21 cellular contexts compared by ENCODE assay signal in the genomic region with DNA sequence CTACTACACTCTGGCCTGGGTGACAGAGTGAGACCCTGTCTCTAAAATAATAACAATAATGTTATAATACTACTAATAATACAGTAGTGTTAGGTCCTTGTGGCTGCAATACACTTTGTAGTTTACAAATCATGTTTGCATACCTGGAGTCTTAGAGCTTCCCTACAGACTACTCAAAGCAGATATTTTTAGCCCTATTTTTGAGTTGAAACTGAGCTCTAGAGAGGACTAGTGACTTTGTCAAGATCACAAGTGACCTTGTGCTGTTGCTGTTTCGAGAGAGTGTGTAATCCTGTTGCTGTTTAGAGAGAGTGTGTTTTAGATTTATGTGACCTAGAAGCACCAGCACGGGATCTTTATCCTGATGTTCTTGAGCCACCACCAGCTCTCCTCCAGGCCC.
DNase-seq lines count a peak whose midpoint lies in the region; ATAC-seq, FAIRE-seq and TF ChIP-seq lines count a peak whose summit lies in the region.
"Had no signal": no experiment of that assay in that cellular context is flagged by ENCODE, and none has a peak within 500 bp of the region (broad histone marks: within the 10 kb centered on the region; RNA-seq: fewer than 3 reads in every experiment).

No MANE protein-coding gene starts in this region.

- H3K9ac ChIP-seq in HCT116 (ENCODE audit: low read length) (no peak overlapping the region), K562 (ENCODE audit: insufficient read depth in 1 of 2, low read depth in 2 of 2, low read length in 2 of 2) (no peak overlapping the region), mesendoderm (ENCODE audit: low read length) (no peak overlapping the region)
- H3K9ac ChIP-seq: BLaER1 had no signal

- WGBS in K562 (ENCODE audit: insufficient coverage, low coverage, missing lambda C conversion rate), result 38% methylated on average over 2 of the region's 2 CpGs
- no CpG with 5 or more reads among the region's 2 CpGs for WGBS in mesendoderm (ENCODE audit: extremely low coverage, insufficient coverage, low lambda C conversion rate)
- WGBS in suprapubic skin, result 85% methylated on average over 2 of the region's 2 CpGs

- no peak overlapping the region for H3K4ac ChIP-seq in mesendoderm (ENCODE audit: low read depth, low read length)

- no peak overlapping the region for H2BK120ac ChIP-seq in mesendoderm (ENCODE audit: low read depth, low read length)

- H4K5ac ChIP-seq in mesendoderm (ENCODE audit: low read length), result no peak overlapping the region

- no peaks in the 10 kb centered on the region for H3K36me3 ChIP-seq in HCT116 (ENCODE audit: control insufficient read depth in 1 of 2, insufficient read depth in 2 of 2, low read length in 2 of 2)
- H3K36me3 ChIP-seq in K562 (ENCODE audit: control insufficient read depth, insufficient read depth, low read length), result no peaks in the 10 kb centered on the region
- H3K36me3 ChIP-seq in mesendoderm (ENCODE audit: control insufficient read depth, insufficient read depth, low read length), result no peaks in the 10 kb centered on the region
- H3K36me3 ChIP-seq in thoracic aorta, result no peaks in the 10 kb centered on the region
- H3K36me3 ChIP-seq in suprapubic skin, result no peaks in the 10 kb centered on the region
- H3K36me3 ChIP-seq: adrenal gland, BLaER1, MG63 had no signal

- ATAC-seq in HCT116, result no peak
- no peak for ATAC-seq in K562
- ATAC-seq in thoracic aorta (ENCODE audit: insufficient number of reproducible peaks, low FRiP score, low read depth), result no peak
- ATAC-seq: stimulated activated effector memory CD8-positive, alpha-beta T cell treated with anti-CD3 and anti-CD28 coated beads, Interleukin-12 subunit alpha, Interleukin-12 subunit beta, amount 100 ng/mL, for 72 hours had no signal

- H3K56ac ChIP-seq in mesendoderm (ENCODE audit: low read length), result no peak overlapping the region

- BruUV-seq in HCT116 (replicated peaks; lab: Mats Ljungman, UMichigan) (no TSS peak), K562 (replicated peaks; lab: Mats Ljungman, UMichigan) (no TSS peak)

- intact Hi-C loops in HCT116 (cut with micrococcal nuclease), result no loop called here
- intact Hi-C loops in K562 (cut with micrococcal nuclease), result no loop called here

- H3K27me3 ChIP-seq in HCT116 (ENCODE audit: insufficient read depth, low read length) (no peaks in the 10 kb centered on the region), K562 (ENCODE audit: control insufficient read depth in 2 of 2, insufficient read depth in 2 of 2, low read length in 2 of 2) (no peaks in the 10 kb centered on the region; a peak in 1 of 5 replicates), mesendoderm (ENCODE audit: insufficient read depth, low read length, poor library complexity) (no peaks in the 10 kb centered on the region), thoracic aorta (replicated peaks; ENCODE audit: insufficient read depth) (no peaks in the 10 kb centered on the region), suprapubic skin (no peaks in the 10 kb centered on the region)
- H3K27me3 ChIP-seq: adrenal gland, BLaER1, MG63 had no signal

- H3K9me2 ChIP-seq in HCT116 (ENCODE audit: insufficient read depth), result no peaks in the 10 kb centered on the region

- RAD21 ChIA-PET in HCT116 (lab: Charles Lee; ENCODE audit: low non-redundant PET in 1 of 2, low total read pairs in 2 of 2, uncharacterized antibody in 2 of 2, unreplicated experiment in 2 of 2), result no interaction called here

- FAIRE-seq in K562 (lab: Jason Lieb, UNC), result no peak
- FAIRE-seq: colon had no signal

- TF ChIP-seq POLR2A in HCT116 (IDR thresholded peaks at IDR 0.05; ENCODE audit: borderline replicate concordance, extremely low read depth, insufficient read depth, insufficient read length), result no peak
- TF ChIP-seq POLR2A in K562 (conservative IDR thresholded peaks at IDR 0.05), result no peak
- TF ChIP-seq POLR2A in suprapubic skin (IDR thresholded peaks at IDR 0.05), result no peak

- no peak for TF ChIP-seq EP300 in K562 (IDR thresholded peaks at IDR 0.05; ENCODE audit: low read length)
- no peak for TF ChIP-seq EP300 in suprapubic skin (IDR thresholded peaks at IDR 0.05)

- no peaks in the 10 kb centered on the region for H3K9me3 ChIP-seq in HCT116 (ENCODE audit: control insufficient read depth in 1 of 2, insufficient read depth in 1 of 2, low read depth in 1 of 2, low read length in 2 of 2)
- H3K9me3 ChIP-seq in K562 (replicated peaks; ENCODE audit: control insufficient read depth, insufficient read depth, low read depth, low read length), result no peaks in the 10 kb centered on the region
- no peaks in the 10 kb centered on the region for H3K9me3 ChIP-seq in thoracic aorta
- no peaks in the 10 kb centered on the region for H3K9me3 ChIP-seq in suprapubic skin
- H3K9me3 ChIP-seq: adrenal gland had no signal

- TF ChIP-seq RAD21 in HCT116 (IDR thresholded peaks at IDR 0.05; ENCODE audit: low read depth), result no peak
- no peak for TF ChIP-seq RAD21 in K562 (CRISPR knock-in tag; conservative IDR thresholded peaks at IDR 0.05 in 1 of 2, IDR thresholded peaks at IDR 0.05 in 1 of 2)

- H4K20me1 ChIP-seq in HCT116 (ENCODE audit: insufficient read depth) (no peaks in the 10 kb centered on the region), K562 (replicated peaks; ENCODE audit: control insufficient read depth, insufficient read depth, low read length) (no peaks in the 10 kb centered on the region)
- H4K20me1 ChIP-seq: BLaER1 had no signal

- in situ Hi-C loops in K562 (cut with MboI), result no loop called here

- H3K79me1 ChIP-seq in mesendoderm (ENCODE audit: low read length), result no peaks in the 10 kb centered on the region

- CTCF ChIA-PET in HCT116 (lab: Charles Lee) (no interaction called here), K562 (lab: Yijun Ruan, JAX; ENCODE audit: low intra/inter-chr PET ratio) (no interaction called here)

- peak overlapping the region; percentile 48 for H2BK15ac ChIP-seq in mesendoderm (replicated peaks; ENCODE audit: low read depth)

- POLR2A ChIA-PET in HCT116 (lab: Charles Lee), result interaction anchor here (1.0 kb wide), 1 partner anchor 16 kb away, joined by 5 read pairs; no protein-coding TSS in a partner anchor
- POLR2A ChIA-PET in K562 (lab: Yijun Ruan, JAX), result no interaction called here

- H3K27ac ChIP-seq in HCT116 (ENCODE audit: low read depth, low read length), result no peak overlapping the region
- no peak overlapping the region for H3K27ac ChIP-seq in K562 (ENCODE audit: extremely low read depth, low read depth, low read length)
- H3K27ac ChIP-seq in mesendoderm (ENCODE audit: low read depth, low read length), result no peak overlapping the region
- H3K27ac ChIP-seq in thoracic aorta, result peak overlapping the region; percentile 11 to 85
- no peak overlapping the region for H3K27ac ChIP-seq in suprapubic skin

- no peak overlapping the region for H2AK5ac ChIP-seq in mesendoderm (ENCODE audit: low read length)

- TF ChIP-seq CTCF in HCT116 (IDR thresholded peaks at IDR 0.05 in 2 of 3, conservative IDR thresholded peaks at IDR 0.05 in 1 of 3; ENCODE audit: borderline replicate concordance in 1 of 3, insufficient read depth in 1 of 3, low read depth in 2 of 3, low read length in 2 of 3), result no peak
- no peak for TF ChIP-seq CTCF in K562 (IDR thresholded peaks at IDR 0.05 in 2 of 3, conservative IDR thresholded peaks at IDR 0.05 in 1 of 3; ENCODE audit: insufficient read depth in 2 of 3, low read depth in 1 of 3, low read length in 3 of 3)
- TF ChIP-seq CTCF in thoracic aorta (IDR thresholded peaks at IDR 0.05), result no peak
- TF ChIP-seq CTCF in suprapubic skin (IDR thresholded peaks at IDR 0.05), result no peak

- H3K23ac ChIP-seq in mesendoderm (ENCODE audit: low read length), result no peak overlapping the region

- H3K4me3 ChIP-seq in HCT116 (replicated peaks in 1 of 2; ENCODE audit: low read depth in 1 of 2, low read length in 2 of 2) (no peak overlapping the region), K562 (no peak overlapping the region), mesendoderm (ENCODE audit: low read length) (no peak overlapping the region), thoracic aorta (no peak overlapping the region), suprapubic skin (no peak overlapping the region)
- H3K4me3 ChIP-seq: adrenal gland, BLaER1, MG63 had no signal

- H3K4me1 ChIP-seq in HCT116 (ENCODE audit: control insufficient read depth in 1 of 2, insufficient read depth in 2 of 2, low read length in 2 of 2), result peaks cover 21 to 29% of the 10 kb centered on the region in 2 experiments
- peaks cover 12% of the 10 kb centered on the region in 2 experiments; a peak in 4 of 5 replicates for H3K4me1 ChIP-seq in K562 (replicated peaks in 1 of 2; ENCODE audit: control insufficient read depth in 2 of 2, insufficient read depth in 2 of 2, low read length in 2 of 2)
- H3K4me1 ChIP-seq in mesendoderm (ENCODE audit: control insufficient read depth, low read depth, low read length), result peaks cover 13% of the 10 kb centered on the region
- H3K4me1 ChIP-seq in thoracic aorta (ENCODE audit: control insufficient read depth in 1 of 2, low read depth in 2 of 2), result peaks cover 8 to 42% of the 10 kb centered on the region in 2 donors
- H3K4me1 ChIP-seq in suprapubic skin, result peaks cover 13% of the 10 kb centered on the region

- no peaks in the 10 kb centered on the region for H3K79me2 ChIP-seq in HCT116 (ENCODE audit: insufficient read depth, low read length)
- H3K79me2 ChIP-seq in K562 (ENCODE audit: control insufficient read depth, insufficient read depth, low read length), result no peaks in the 10 kb centered on the region
- no peaks in the 10 kb centered on the region for H3K79me2 ChIP-seq in mesendoderm (ENCODE audit: control insufficient read depth, insufficient read depth, low read length)

- H2BK5ac ChIP-seq in mesendoderm (ENCODE audit: low read length), result no peak overlapping the region

- H3K9me1 ChIP-seq in K562 (ENCODE audit: control insufficient read depth, insufficient read depth, low read length), result no peaks in the 10 kb centered on the region

- DNase-seq in HCT116 (ENCODE audit: low read depth, low spot score) (no peak), K562 (ENCODE audit: extremely low read depth in 1 of 4, low spot score in 3 of 4) (peak in 1 of 4 experiments; percentile 2), mesendoderm (no peak), thoracic aorta (ENCODE audit: low spot score) (no peak), NCI-H2171 treated with DMSO at 0.1 percent for 48 hours (lab: John Stamatoyannopoulos, UW) (no peak), suprapubic skin (ENCODE audit: low spot score in 2 of 2) (no peak), GOT3 (lab: John Stamatoyannopoulos, UW) (no peak)
- DNase-seq: activated B cell treated with CpG ODN at 0.5 μM for 24 hours; activated naive CD4-positive, alpha-beta T cell treated with anti-CD3 and anti-CD28 coated beads for 36 hours; DMS79; effector memory CD4-positive, alpha-beta T cell; GF-D8; NCI-H2029; occipital lobe; SIG-M5; stimulated activated CD4-positive, alpha-beta T cell treated with anti-CD3 and anti-CD28 coated beads, Interleukin-4, amount 100 ng/mL, for 24 hours had no signal

- no peak overlapping the region for H3K18ac ChIP-seq in mesendoderm (ENCODE audit: low read length)

- no peak overlapping the region for H4K8ac ChIP-seq in mesendoderm (ENCODE audit: low read depth, low read length)

- H2AFZ ChIP-seq in HCT116 (ENCODE audit: low read depth, low read length, poor library complexity, severe bottlenecking) (peak overlapping the region; percentile 23), K562 (ENCODE audit: low read depth, low read length) (peak overlapping the region; percentile 90; the same call in 1 of the 2 replicates)

- no peak overlapping the region for H3K4me2 ChIP-seq in HCT116 (ENCODE audit: low read length)
- no peak overlapping the region for H3K4me2 ChIP-seq in K562 (ENCODE audit: insufficient read depth, low read length)
- H3K4me2 ChIP-seq in mesendoderm (ENCODE audit: low read length), result no peak overlapping the region

Comparison
In these comparisons a context has a peak if more than half of its experiments do, and no peak if none do; other contexts are left out.
1. H3K27ac ChIP-seq: peak in thoracic aorta (2 of 2); none in HCT116 (single experiment), K562 (single experiment), mesendoderm (single experiment) and suprapubic skin (single experiment).